ENCODE assay signal across 10 cellular contexts in the genomic region with DNA sequence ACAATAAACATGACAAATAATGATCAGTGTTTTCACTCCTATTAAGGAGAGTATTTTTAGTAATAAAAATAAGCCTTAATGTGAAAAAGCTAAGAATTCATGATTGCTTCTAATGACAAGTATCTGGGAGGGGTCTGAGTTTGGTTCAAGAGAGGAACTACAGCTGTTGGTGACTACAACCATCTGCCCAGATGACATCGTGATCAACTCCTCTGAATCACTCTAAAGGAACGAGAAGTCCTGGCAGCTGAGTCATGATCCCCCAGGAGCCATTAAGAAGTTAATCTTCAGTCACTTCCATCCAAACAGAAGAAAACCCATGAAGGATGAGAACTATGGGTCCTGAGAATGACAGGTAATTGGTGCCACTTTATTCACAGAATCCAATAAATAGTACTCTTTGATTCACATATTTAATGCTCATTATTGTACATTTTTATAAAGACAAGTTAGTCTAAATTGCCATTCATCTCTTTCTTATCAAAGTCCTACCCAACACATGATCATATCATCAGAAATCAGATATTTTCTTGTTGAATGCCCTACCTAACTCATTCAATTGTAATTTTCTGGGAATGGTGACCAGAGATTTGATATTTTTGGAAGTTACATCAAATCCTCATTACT. TPM values are rescaled to one million over a fixed set of nuclear protein-coding genes. Genes with fewer than 3 reads are reported as not detected.
DNase-seq lines count a peak whose midpoint lies in the region; ATAC-seq, FAIRE-seq and TF ChIP-seq lines count a peak whose summit lies in the region.
"Had no signal": no experiment of that assay in that cellular context is flagged by ENCODE, and none has a peak within 500 bp of the region (broad histone marks: within the 10 kb centered on the region; RNA-seq: fewer than 3 reads in every experiment).

No MANE protein-coding gene starts in this region.

- intact Hi-C loops in kidney (cut with DNase I): no loop called here
- intact Hi-C loops in activated CD8-positive, alpha-beta T cell treated with anti-CD3 and anti-CD28 coated beads for 36 hours (cut with micrococcal nuclease): no loop called here

- no peak overlapping the region for H3K4me3 Mint-ChIP-seq in activated CD8-positive, alpha-beta T cell treated with anti-CD3 and anti-CD28 coated beads for 36 hours

- no peak overlapping the region for H3K9ac ChIP-seq in kidney (ENCODE audit: low read length in 2 of 2)
- H3K9ac ChIP-seq: BLaER1 had no signal

- H3K27me3 Mint-ChIP-seq in activated CD8-positive, alpha-beta T cell treated with anti-CD3 and anti-CD28 coated beads for 36 hours: no peaks in the 10 kb centered on the region

- TF ChIP-seq CTCF in kidney (IDR thresholded peaks at IDR 0.05; ENCODE audit: borderline replicate concordance, extremely low read depth, insufficient read depth): no peak
- TF ChIP-seq CTCF in activated CD8-positive, alpha-beta T cell treated with anti-CD3 and anti-CD28 coated beads for 36 hours (IDR thresholded peaks at IDR 0.05): no peak

- H3K4me1 Mint-ChIP-seq in activated CD8-positive, alpha-beta T cell treated with anti-CD3 and anti-CD28 coated beads for 36 hours (ENCODE audit: low read depth): no peaks in the 10 kb centered on the region

- no peak for ATAC-seq in activated CD8-positive, alpha-beta T cell treated with anti-CD3 and anti-CD28 coated beads for 36 hours

- no peak overlapping the region for H3K4me3 ChIP-seq in kidney (ENCODE audit: low read length in 2 of 2)
- H3K4me3 ChIP-seq: BLaER1 had no signal

- peak; percentile 84 for FAIRE-seq in kidney (lab: Jason Lieb, UNC)

- no peaks in the 10 kb centered on the region for H3K36me3 ChIP-seq in kidney (ENCODE audit: control insufficient read depth in 1 of 2, insufficient read depth in 2 of 2, low read length in 2 of 2)
- H3K36me3 ChIP-seq: BLaER1 had no signal

- peak overlapping the region in 1 of 2 donors; percentile 32 for H3K27ac ChIP-seq in kidney (ENCODE audit: low read depth in 2 of 2, low read length in 2 of 2)
- H3K27ac ChIP-seq: BLaER1 had no signal

- H3K36me3 Mint-ChIP-seq in activated CD8-positive, alpha-beta T cell treated with anti-CD3 and anti-CD28 coated beads for 36 hours (ENCODE audit: low read depth): no peaks in the 10 kb centered on the region

- peaks cover 3 to 36% of the 10 kb centered on the region in 2 donors for H3K4me1 ChIP-seq in kidney (ENCODE audit: control insufficient read depth in 1 of 2, insufficient read depth in 1 of 2, low read depth in 1 of 2, low read length in 2 of 2)
- H3K4me1 ChIP-seq: BLaER1 had no signal

- CTCF ChIA-PET in activated CD8-positive, alpha-beta T cell treated with anti-CD3 and anti-CD28 coated beads for 36 hours (lab: Charles Lee): interaction anchor here (1.9 kb wide), 1 partner anchor 47 kb away, joined by 9 read pairs; no protein-coding TSS in a partner anchor

- POLR2A ChIA-PET in activated CD8-positive, alpha-beta T cell treated with anti-CD3 and anti-CD28 coated beads for 36 hours (lab: Charles Lee): no interaction called here

- peak; percentile 33 for DNase-seq in SIG-M5 treated with dmso at 0.1 percent for 504 hours (lab: John Stamatoyannopoulos, UW; ENCODE audit: unreplicated experiment)
- no peak for DNase-seq in SIG-M5 (lab: John Stamatoyannopoulos, UW)
- peak; percentile 88 for DNase-seq in astrocyte of the hippocampus (ENCODE audit: low read depth, low spot score)
- DNase-seq in kidney: no peak
- DNase-seq in stimulated activated CD4-positive, alpha-beta T cell treated with anti-CD3 and anti-CD28 coated beads, Interleukin-4, amount 100 ng/mL, for 4 hours: no peak
- DNase-seq in activated naive CD4-positive, alpha-beta T cell treated with Interleukin-2 at 50 U/mL for 16 hours: no peak
- no peak for DNase-seq in NCI-H510A (lab: John Stamatoyannopoulos, UW)
- DNase-seq in activated CD8-positive, alpha-beta T cell treated with anti-CD3 and anti-CD28 coated beads for 36 hours: no peak
- DNase-seq: NCI-H1048 had no signal

- H3K9me3 ChIP-seq in kidney (ENCODE audit: control insufficient read depth in 1 of 2, low read length in 2 of 2): no peaks in the 10 kb centered on the region
- H3K9me3 ChIP-seq: BLaER1 had no signal

- no peaks in the 10 kb centered on the region for H3K9me3 Mint-ChIP-seq in activated CD8-positive, alpha-beta T cell treated with anti-CD3 and anti-CD28 coated beads for 36 hours

- no peak overlapping the region for H3K27ac Mint-ChIP-seq in activated CD8-positive, alpha-beta T cell treated with anti-CD3 and anti-CD28 coated beads for 36 hours

RNA-seq across cellular contexts. Expression of a gene that starts 6.8 kb away (rescaled TPM):
- 266 TPM for total RNA-seq in kidney
- polyA plus RNA-seq in kidney (ENCODE audit: insufficient read depth, low read depth, low replicate concordance): 26.2 TPM
- total RNA-seq in activated CD8-positive, alpha-beta T cell treated with anti-CD3 and anti-CD28 coated beads for 36 hours: not detected

Comparison
In these comparisons a context has a peak if more than half of its experiments do, and no peak if none do; other contexts are left out.
1. DNase-seq: peak in SIG-M5 treated with dmso at 0.1 percent for 504 hours (single experiment) and astrocyte of the hippocampus (single experiment); none in SIG-M5 (single experiment), kidney (single experiment), stimulated activated CD4-positive, alpha-beta T cell treated with anti-CD3 and anti-CD28 coated beads, Interleukin-4, amount 100 ng/mL, for 4 hours (0 of 2), activated naive CD4-positive, alpha-beta T cell treated with Interleukin-2 at 50 U/mL for 16 hours (single experiment), NCI-H510A (single experiment) and activated CD8-positive, alpha-beta T cell treated with anti-CD3 and anti-CD28 coated beads for 36 hours (single experiment).
2. RNA of a gene that starts 6.8 kb away (total RNA-seq): 266 TPM in kidney (single experiment); not detected in activated CD8-positive, alpha-beta T cell treated with anti-CD3 and anti-CD28 coated beads for 36 hours; every median in the first group is over 100 times any median in the second.